19 cellular contexts compared by ENCODE assay signal in the genomic region with DNA sequence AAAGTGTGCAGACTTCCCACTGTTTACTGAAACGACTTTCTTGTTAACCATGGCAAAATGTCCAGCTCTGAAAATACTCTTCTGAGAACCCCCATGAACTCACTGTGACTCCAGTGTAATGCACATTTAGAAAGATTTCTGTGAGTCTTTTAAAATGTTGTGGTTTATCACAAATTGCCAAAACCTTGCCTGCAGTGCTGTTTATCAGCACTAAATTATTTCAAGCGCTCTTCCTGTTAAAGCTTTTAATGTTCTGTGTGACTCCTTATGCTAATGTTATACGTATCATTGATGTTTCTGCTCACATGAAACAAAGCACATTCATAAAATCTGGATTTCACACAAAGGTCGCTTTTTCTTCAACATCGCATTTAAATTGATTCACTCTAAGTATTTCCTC.
"Had no signal": no experiment of that assay in that cellular context is flagged by ENCODE, and none has a peak within 500 bp of the region (broad histone marks: within the 10 kb centered on the region; RNA-seq: fewer than 3 reads in every experiment).

No MANE protein-coding gene starts in this region.

- H3K27ac ChIP-seq: ascending aorta, coronary artery, esophagus squamous epithelium, tibial artery, uterus had no signal

- H3K36me3 ChIP-seq: ascending aorta, esophagus squamous epithelium, tibial artery, uterus had no signal

- H3K9me3 ChIP-seq: esophagus squamous epithelium, uterus had no signal

- DNase-seq: activated CD4-positive, alpha-beta T cell treated with anti-CD3 and anti-CD28 coated beads, Interleukin-2, amount 50 U/mL, for 1 hour; activated CD4-positive, CD25-positive, alpha-beta regulatory T cell; activated naive CD4-positive, alpha-beta T cell; central memory CD4-positive, alpha-beta T cell; effector CD4-positive, alpha-beta T cell; esophagus squamous epithelium; head of caudate nucleus; kidney glomerular epithelial cell; mesendoderm; occipital lobe; right cardiac atrium; small intestine; stimulated activated CD4-positive, alpha-beta T cell treated with anti-CD3 and anti-CD28 coated beads, Interleukin-4, amount 100 ng/mL, for 24 hours; stimulated activated naive CD4-positive, alpha-beta T cell; T-helper 2 cell; tibial artery; uterus had no signal

- H3K4me1 ChIP-seq: esophagus squamous epithelium, uterus had no signal

- H3K27me3 ChIP-seq: ascending aorta, esophagus squamous epithelium, tibial artery, uterus had no signal

- H3K4me3 ChIP-seq: ascending aorta, coronary artery, esophagus squamous epithelium, tibial artery, uterus had no signal
